In genomic region chr1:201703646-201704438, GRCh38 we compare ENCODE assay signal across 8 cellular contexts.
A peak's percentile ranks its signal among the peaks of the same experiment; 100 is the strongest.
DNase-seq lines count a peak whose midpoint lies in the region; ATAC-seq and TF ChIP-seq lines count a peak whose summit lies in the region.

No MANE protein-coding gene starts in this region.

- TF ChIP-seq POLR2A in stomach (IDR thresholded peaks at IDR 0.05) = no peak

- no peaks in the 10 kb centered on the region for H3K27me3 Mint-ChIP-seq in neural progenitor cell (ENCODE audit: insufficient read depth, low read depth)

- H4K20me1 ChIP-seq in neural progenitor cell (ENCODE audit: low read depth) = no peaks in the 10 kb centered on the region

- TF ChIP-seq CTCF in GM12875 (IDR thresholded peaks at IDR 0.05; ENCODE audit: borderline replicate concordance, insufficient read depth, low read depth, low read length) (peak; percentile 92), neural progenitor cell (IDR thresholded peaks at IDR 0.05) (peak; percentile 93), stomach (IDR thresholded peaks at IDR 0.05) (peak in 6 of 7 experiments; percentile 91 to 98 (median 94))

- TF ChIP-seq EP300 in stomach (IDR thresholded peaks at IDR 0.05) = no peak

- no peak overlapping the region for H3K9ac ChIP-seq in neural progenitor cell

- H3K9me3 Mint-ChIP-seq in neural progenitor cell = peaks cover 7% of the 10 kb centered on the region

- H3K27ac Mint-ChIP-seq in neural progenitor cell = no peak overlapping the region

- DNase-seq in LHCN-M2 (ENCODE audit: low read depth) (peak; percentile 78), RKO (ENCODE audit: low spot score) (peak; percentile 64), fibroblast of the conjunctiva (ENCODE audit: low read depth) (peak; percentile 75), neural progenitor cell (ENCODE audit: low spot score) (peak; percentile 94), stomach (peak; percentile 88)
- DNase-seq in activated T-helper 9 cell treated with anti-CD3 and anti-CD28 coated beads, Interleukin-2, amount 50 U/mL, for 16 hours (ENCODE audit: low read depth) = peak; percentile 27

- H3K4me2 ChIP-seq in neural progenitor cell = peak overlapping the region; percentile 5

- H3K27ac ChIP-seq in neural progenitor cell (no peak overlapping the region), stomach (peak overlapping the region; percentile 14 to 67 (median 61))

- ATAC-seq in GM18870 (IDR thresholded peaks at IDR 0.05; ENCODE audit: unreplicated experiment) = no peak

- H3F3A ChIP-seq in neural progenitor cell (ENCODE audit: low read depth) = peaks cover 8% of the 10 kb centered on the region

- H3K4me3 Mint-ChIP-seq in neural progenitor cell = no peak overlapping the region

- H3K79me2 ChIP-seq in neural progenitor cell (ENCODE audit: low read depth) = no peaks in the 10 kb centered on the region

- H3K4me3 ChIP-seq in GM12875 (ENCODE audit: low read depth, low read length) (no peak overlapping the region), neural progenitor cell (no peak overlapping the region), stomach (no peak overlapping the region)

- peaks cover 7% of the 10 kb centered on the region for H3K36me3 Mint-ChIP-seq in neural progenitor cell

- H3K4me1 Mint-ChIP-seq in neural progenitor cell = peaks cover 43% of the 10 kb centered on the region

- H3K36me3 ChIP-seq in neural progenitor cell = no peaks in the 10 kb centered on the region
- no peaks in the 10 kb centered on the region for H3K36me3 ChIP-seq in stomach

- no peak overlapping the region for H2AFZ ChIP-seq in neural progenitor cell (replicated peaks)

- H3K27me3 ChIP-seq in neural progenitor cell (no peaks in the 10 kb centered on the region), stomach (no peaks in the 10 kb centered on the region)

- intact Hi-C loops in stomach (cut with DNase I; ENCODE audit: low total_unique reads) = loop anchor here (2.0 kb wide), 1 partner anchor 145 kb away; no protein-coding TSS in a partner anchor

- WGBS in stomach, 5 donors = 22 to 35% (median 31%) methylated on average over 13 to 23 of the region's 23 CpGs

- peaks cover 16% of the 10 kb centered on the region for H3K4me1 ChIP-seq in neural progenitor cell
- peaks cover 11 to 26% (median 17%) of the 10 kb centered on the region in 4 donors for H3K4me1 ChIP-seq in stomach

- H3K9me3 ChIP-seq in neural progenitor cell (ENCODE audit: low read depth) (no peaks in the 10 kb centered on the region), stomach (no peaks in the 10 kb centered on the region)

Comparison
In these comparisons a context has a peak if more than half of its experiments do, and no peak if none do; other contexts are left out.
1. DNase-seq: peak in every context shown above with its lines; median percentile 94 in neural progenitor cell; 88 in stomach; 78 in LHCN-M2; 75 in fibroblast of the conjunctiva; 64 in RKO; 27 in activated T-helper 9 cell treated with anti-CD3 and anti-CD28 coated beads, Interleukin-2, amount 50 U/mL, for 16 hours.